In genomic region chr17:9645858-9646555, GRCh38 we compare ENCODE assay signal across 7 cellular contexts. TPM values are rescaled to one million over a fixed set of nuclear protein-coding genes. Genes with fewer than 3 reads are reported as not detected.
A peak's percentile ranks its signal among the peaks of the same experiment; 100 is the strongest.
DNase-seq lines count a peak whose midpoint lies in the region; ATAC-seq and TF ChIP-seq lines count a peak whose summit lies in the region.

No MANE protein-coding gene starts in this region.

- intact Hi-C loops in heart right ventricle (cut with DNase I) (no loop called here), psoas muscle (cut with DNase I) (no loop called here)

- H3K9me3 ChIP-seq in heart right ventricle (no peaks in the 10 kb centered on the region), psoas muscle (no peaks in the 10 kb centered on the region)

- DNase-seq in GM10266 (ENCODE audit: extremely low spot score) (peak; percentile 58), LoVo (ENCODE audit: low spot score) (peak; percentile 71), heart right ventricle (peak; percentile 8 to 28), psoas muscle (peak in 1 of 2 donors; percentile 25)
- DNase-seq in activated T-cell treated with anti-CD3 and anti-CD28 coated beads, Interleukin-2, amount 50 U/mL, for 48 hours = peak; percentile 45 to 58

- ATAC-seq in heart right ventricle (peak in 7 of 8 donors; percentile 33 to 68 (median 58)), psoas muscle (no peak), HG03460 (IDR thresholded peaks at IDR 0.05; ENCODE audit: unreplicated experiment) (no peak), GM19467 (IDR thresholded peaks at IDR 0.05; ENCODE audit: unreplicated experiment) (no peak)

- no peak overlapping the region for H3K27ac ChIP-seq in heart right ventricle
- H3K27ac ChIP-seq in psoas muscle = no peak overlapping the region

- peak overlapping the region; percentile 25 to 59 (median 50) for H3K4me3 ChIP-seq in heart right ventricle
- peak overlapping the region; percentile 61 for H3K4me3 ChIP-seq in psoas muscle

- 2% methylated on average over 47 to 50 of the region's 50 CpGs for WGBS in heart right ventricle, 2 donors
- WGBS in psoas muscle, 3 donors = 3 to 5% (median 4%) methylated on average over 29 to 50 of the region's 50 CpGs

- no peaks in the 10 kb centered on the region for H3K36me3 ChIP-seq in heart right ventricle
- no peaks in the 10 kb centered on the region for H3K36me3 ChIP-seq in psoas muscle (ENCODE audit: insufficient read depth in 1 of 2, low read depth in 1 of 2)

- peak; percentile 32 for TF ChIP-seq CTCF in GM10266 (IDR thresholded peaks at IDR 0.05; ENCODE audit: control insufficient read depth, insufficient read depth, low read depth, missing control alignments)
- TF ChIP-seq CTCF in heart right ventricle (IDR thresholded peaks at IDR 0.05) = peak in 1 of 9 donors; percentile 18
- TF ChIP-seq CTCF in psoas muscle (IDR thresholded peaks at IDR 0.05) = no peak

- H3K4me1 ChIP-seq in heart right ventricle (peaks cover 0 to 18% (median 17%) of the 10 kb centered on the region in 9 donors), psoas muscle (peaks cover 3% of the 10 kb centered on the region)

- peaks cover 7 to 76% (median 72%) of the 10 kb centered on the region in 7 donors for H3K27me3 ChIP-seq in heart right ventricle
- H3K27me3 ChIP-seq in psoas muscle (ENCODE audit: insufficient read depth in 3 of 3, low read length in 2 of 3) = peaks cover 7 to 72% (median 17%) of the 10 kb centered on the region in 3 donors

RNA-seq across cellular contexts. Expression of gene USP43, which starts 0.7 kb away (rescaled TPM):
- total RNA-seq in heart right ventricle (not detected), psoas muscle (under 1 TPM in 1 of 4 donors, not detected in 3; 0.06 TPM)
- polyA plus RNA-seq in heart right ventricle (under 1 TPM; 0.03 to 0.07 TPM), psoas muscle (under 1 TPM in 2 of 3 donors, not detected in 1; 0.01 to 0.04 TPM)

Comparison
In these comparisons a context has a peak if more than half of its experiments do, and no peak if none do; other contexts are left out.
1. ATAC-seq: peak in heart right ventricle (7 of 8); none in psoas muscle (0 of 4), HG03460 (single experiment) and GM19467 (single experiment).